In genomic region chr9:93288341-93288740, GRCh38 we compare ENCODE assay signal across 18 cellular contexts.
DNase-seq lines count a peak whose midpoint lies in the region; ATAC-seq, FAIRE-seq and TF ChIP-seq lines count a peak whose summit lies in the region.
"Had no signal": no experiment of that assay in that cellular context is flagged by ENCODE, and none has a peak within 500 bp of the region (broad histone marks: within the 10 kb centered on the region; RNA-seq: fewer than 3 reads in every experiment).

No MANE protein-coding gene starts in this region.

- in situ Hi-C loops in HepG2 (cut with HindIII; ENCODE audit: extremely low pct_ligation_motif_present, low pct_unique_long_range_greater_than_20kb) = no loop called here

- intact Hi-C loops in HCT116 (cut with micrococcal nuclease) = no loop called here
- intact Hi-C loops in HepG2 (cut with micrococcal nuclease; ENCODE audit: unreplicated experiment) = no loop called here
- intact Hi-C loops in prostate gland (cut with DNase I) = no loop called here
- intact Hi-C loops in lower lobe of right lung (cut with DNase I) = no loop called here

- TF ChIP-seq EP300 in HepG2 (IDR thresholded peaks at IDR 0.05; ENCODE audit: low read depth in 2 of 2, low read length in 2 of 2) (no peak), HepG2 (CRISPR knock-in tag; IDR thresholded peaks at IDR 0.05; ENCODE audit: borderline replicate concordance) (no peak)

- no peaks in the 10 kb centered on the region for H3K79me2 ChIP-seq in HCT116 (ENCODE audit: insufficient read depth, low read length)
- H3K79me2 ChIP-seq in HepG2 (ENCODE audit: insufficient read depth, low read length) = no peaks in the 10 kb centered on the region

- no peak for TF ChIP-seq CTCF in HCT116 (IDR thresholded peaks at IDR 0.05 in 2 of 3, conservative IDR thresholded peaks at IDR 0.05 in 1 of 3; ENCODE audit: borderline replicate concordance in 1 of 3, insufficient read depth in 1 of 3, low read depth in 2 of 3, low read length in 2 of 3)
- TF ChIP-seq CTCF in HepG2 (CRISPR knock-in tag; IDR thresholded peaks at IDR 0.05) = peak; percentile 31
- TF ChIP-seq CTCF in prostate gland (IDR thresholded peaks at IDR 0.05) = no peak
- TF ChIP-seq CTCF in lower lobe of right lung (IDR thresholded peaks at IDR 0.05) = no peak

- H3K4me2 ChIP-seq in BLaER1 = peak overlapping the region; percentile 93
- H3K4me2 ChIP-seq in HCT116 (ENCODE audit: low read length) = no peak overlapping the region
- no peak overlapping the region for H3K4me2 ChIP-seq in HepG2 (ENCODE audit: low read depth, low read length)

- POLR2A ChIA-PET in HCT116 (lab: Charles Lee) (no interaction called here), HepG2 (lab: Yijun Ruan, JAX) (interaction anchor here (0.9 to 3.7 kb wide), 2 partner anchors 10 to 14 kb away, joined by 5 to 67 read pairs; no protein-coding TSS in a partner anchor)
- POLR2A ChIA-PET in activated CD8-positive, alpha-beta T cell treated with anti-CD3 and anti-CD28 coated beads, Interleukin-2, amount 10 ng/mL, durations not matched to agents 7 days and 5 days (lab: Charles Lee) = no interaction called here

- H2AFZ ChIP-seq in HCT116 (ENCODE audit: low read depth, low read length, poor library complexity, severe bottlenecking) (no peak overlapping the region), HepG2 (ENCODE audit: low read length) (no peak overlapping the region)

- BruUV-seq in HCT116 (replicated peaks; lab: Mats Ljungman, UMichigan) = no TSS peak
- no TSS peak for BruUV-seq in HepG2 (replicated peaks; lab: Mats Ljungman, UMichigan)

- TF ChIP-seq POLR2A in HCT116 (IDR thresholded peaks at IDR 0.05; ENCODE audit: borderline replicate concordance, extremely low read depth, insufficient read depth, insufficient read length) (no peak), HepG2 (IDR thresholded peaks at IDR 0.05; ENCODE audit: insufficient read depth in 1 of 2, low read depth in 2 of 2, low read length in 2 of 2) (no peak), prostate gland (IDR thresholded peaks at IDR 0.05) (no peak)

- H3K4me3 Mint-ChIP-seq in activated CD8-positive, alpha-beta T cell treated with anti-CD3 and anti-CD28 coated beads, Interleukin-2, amount 10 ng/mL, durations not matched to agents 7 days and 5 days = no peak overlapping the region
- H3K4me3 Mint-ChIP-seq: activated CD8-positive, alpha-beta memory T cell treated with anti-CD3 and anti-CD28 coated beads, Interleukin-2, amount 10 ng/mL, durations not matched to agents 7 days and 5 days; activated naive CD4-positive, alpha-beta T cell treated with anti-CD3 and anti-CD28 coated beads, Interleukin-2, amount 50 U/mL, for 24 hours had no signal

- H3K9me3 Mint-ChIP-seq in activated CD8-positive, alpha-beta T cell treated with anti-CD3 and anti-CD28 coated beads, Interleukin-2, amount 10 ng/mL, durations not matched to agents 7 days and 5 days (ENCODE audit: insufficient read depth) = no peaks in the 10 kb centered on the region

- H3K4me1 Mint-ChIP-seq in activated CD8-positive, alpha-beta T cell treated with anti-CD3 and anti-CD28 coated beads, Interleukin-2, amount 10 ng/mL, durations not matched to agents 7 days and 5 days (ENCODE audit: low read depth) = no peaks in the 10 kb centered on the region
- H3K4me1 Mint-ChIP-seq: activated CD8-positive, alpha-beta memory T cell treated with anti-CD3 and anti-CD28 coated beads, Interleukin-2, amount 10 ng/mL, durations not matched to agents 7 days and 5 days had no signal

- 92% methylated on average over 8 of the region's 8 CpGs for WGBS in HepG2 (ENCODE audit: low lambda C conversion rate)
- 89% methylated on average over 8 of the region's 8 CpGs for WGBS in prostate gland

- H3K9me2 ChIP-seq in HCT116 (ENCODE audit: insufficient read depth) = no peaks in the 10 kb centered on the region

- TF ChIP-seq RAD21 in HCT116 (IDR thresholded peaks at IDR 0.05; ENCODE audit: low read depth) (no peak), HepG2 (CRISPR knock-in tag; IDR thresholded peaks at IDR 0.05) (no peak)

- ATAC-seq in HCT116 (peak; percentile 63), HepG2 (peak; percentile 65), lower lobe of right lung (no peak)
- ATAC-seq in activated CD8-positive, alpha-beta T cell treated with anti-CD3 and anti-CD28 coated beads, Interleukin-2, amount 10 ng/mL, durations not matched to agents 7 days and 5 days = no peak
- ATAC-seq: activated CD8-positive, alpha-beta memory T cell treated with anti-CD3 and anti-CD28 coated beads, Interleukin-2, amount 10 ng/mL, durations not matched to agents 7 days and 5 days; GM12878 had no signal

- H3K9me3 ChIP-seq in BLaER1 (0 out of 2 replicates have a peak, but pooled peaks cover 6% of the 10 kb centered on the region), HCT116 (ENCODE audit: control insufficient read depth in 1 of 2, insufficient read depth in 1 of 2, low read depth in 1 of 2, low read length in 2 of 2) (no peaks in the 10 kb centered on the region), HepG2 (ENCODE audit: low read length) (no peaks in the 10 kb centered on the region), prostate gland (no peaks in the 10 kb centered on the region), lower lobe of right lung (no peaks in the 10 kb centered on the region)
- H3K9me3 ChIP-seq: BE2C, breast epithelium, thoracic aorta had no signal

- DNase-seq in HCT116 (ENCODE audit: low read depth, low spot score) (no peak), UCSD-AML1 (lab: John Stamatoyannopoulos, UW; ENCODE audit: unreplicated experiment) (peak; percentile 40), HepG2 (ENCODE audit: low spot score) (peak; percentile 33), prostate gland (ENCODE audit: low spot score) (no peak), lower lobe of right lung (no peak)
- DNase-seq in activated CD8-positive, alpha-beta T cell treated with anti-CD3 and anti-CD28 coated beads, Interleukin-2, amount 10 ng/mL, durations not matched to agents 7 days and 5 days = no peak
- DNase-seq in activated CD4-positive, alpha-beta T cell treated with anti-CD3 and anti-CD28 coated beads for 4 hours = no peak
- DNase-seq: activated CD8-positive, alpha-beta memory T cell treated with anti-CD3 and anti-CD28 coated beads, Interleukin-2, amount 10 ng/mL, durations not matched to agents 7 days and 5 days; BE2C; DND-41; effector memory CD4-positive, alpha-beta T cell; foreskin melanocyte had no signal

- H3K9ac ChIP-seq in BLaER1 (peak overlapping the region; percentile 7; the same call in 1 of the 2 replicates), HCT116 (ENCODE audit: low read length) (no peak overlapping the region), HepG2 (ENCODE audit: insufficient read depth, low read depth, low read length) (no peak overlapping the region)

- H3K4me1 ChIP-seq in BLaER1 (peaks cover 80% of the 10 kb centered on the region), HCT116 (ENCODE audit: control insufficient read depth in 1 of 2, insufficient read depth in 2 of 2, low read length in 2 of 2) (no peaks in the 10 kb centered on the region), HepG2 (ENCODE audit: insufficient read depth, low read length) (peaks cover 25% of the 10 kb centered on the region), prostate gland (replicated peaks) (no peaks in the 10 kb centered on the region), lower lobe of right lung (no peaks in the 10 kb centered on the region)
- H3K4me1 ChIP-seq: BE2C, breast epithelium had no signal

- H3K36me3 ChIP-seq in BLaER1 (peaks cover 6% of the 10 kb centered on the region; the same call in 1 of the 2 replicates), HCT116 (ENCODE audit: control insufficient read depth in 1 of 2, insufficient read depth in 2 of 2, low read length in 2 of 2) (no peaks in the 10 kb centered on the region), HepG2 (replicated peaks in 1 of 2; ENCODE audit: control insufficient read depth in 1 of 2, insufficient read depth in 2 of 2, low read length in 2 of 2) (peaks cover 7 to 17% of the 10 kb centered on the region in 2 experiments; a peak in 4 of 5 replicates), prostate gland (no peaks in the 10 kb centered on the region), lower lobe of right lung (no peaks in the 10 kb centered on the region)
- H3K36me3 ChIP-seq: BE2C, breast epithelium, thoracic aorta had no signal

- no peaks in the 10 kb centered on the region for H3K36me3 Mint-ChIP-seq in activated CD8-positive, alpha-beta T cell treated with anti-CD3 and anti-CD28 coated beads, Interleukin-2, amount 10 ng/mL, durations not matched to agents 7 days and 5 days (ENCODE audit: low read depth)
- H3K36me3 Mint-ChIP-seq: activated CD8-positive, alpha-beta memory T cell treated with anti-CD3 and anti-CD28 coated beads, Interleukin-2, amount 10 ng/mL, durations not matched to agents 7 days and 5 days; activated naive CD4-positive, alpha-beta T cell treated with anti-CD3 and anti-CD28 coated beads, Interleukin-2, amount 50 U/mL, for 24 hours had no signal

- RAD21 ChIA-PET in HCT116 (lab: Charles Lee; ENCODE audit: low non-redundant PET in 1 of 2, low total read pairs in 2 of 2, uncharacterized antibody in 2 of 2, unreplicated experiment in 2 of 2) = no interaction called here

- FAIRE-seq in HepG2 (lab: Jason Lieb, UNC) = no peak
- FAIRE-seq: GM12878, keratinocyte had no signal

- H3K27me3 Mint-ChIP-seq in activated CD8-positive, alpha-beta T cell treated with anti-CD3 and anti-CD28 coated beads, Interleukin-2, amount 10 ng/mL, durations not matched to agents 7 days and 5 days (ENCODE audit: low read depth) = peaks cover 18% of the 10 kb centered on the region
- H3K27me3 Mint-ChIP-seq: activated naive CD4-positive, alpha-beta T cell treated with anti-CD3 and anti-CD28 coated beads, Interleukin-2, amount 50 U/mL, for 24 hours had no signal

- H4K20me1 ChIP-seq in BLaER1 = no peaks in the 10 kb centered on the region
- no peaks in the 10 kb centered on the region for H4K20me1 ChIP-seq in HCT116 (ENCODE audit: insufficient read depth)
- H4K20me1 ChIP-seq in HepG2 (ENCODE audit: insufficient read depth, low read length) = no peaks in the 10 kb centered on the region

- H3K27ac Mint-ChIP-seq in activated CD8-positive, alpha-beta T cell treated with anti-CD3 and anti-CD28 coated beads, Interleukin-2, amount 10 ng/mL, durations not matched to agents 7 days and 5 days = no peak overlapping the region
- H3K27ac Mint-ChIP-seq: activated CD8-positive, alpha-beta memory T cell treated with anti-CD3 and anti-CD28 coated beads, Interleukin-2, amount 10 ng/mL, durations not matched to agents 7 days and 5 days; activated naive CD4-positive, alpha-beta T cell treated with anti-CD3 and anti-CD28 coated beads, Interleukin-2, amount 50 U/mL, for 24 hours had no signal

- H3K27ac ChIP-seq in BLaER1 = peak overlapping the region; percentile 71
- H3K27ac ChIP-seq in HCT116 (ENCODE audit: low read depth, low read length) = no peak overlapping the region
- H3K27ac ChIP-seq in HepG2 (ENCODE audit: extremely low read length, insufficient read depth, low read length) = no peak overlapping the region
- no peak overlapping the region for H3K27ac ChIP-seq in prostate gland
- no peak overlapping the region for H3K27ac ChIP-seq in lower lobe of right lung
- H3K27ac ChIP-seq: breast epithelium, thoracic aorta had no signal

- H3K27me3 ChIP-seq in BLaER1 = no peaks in the 10 kb centered on the region
- H3K27me3 ChIP-seq in HCT116 (ENCODE audit: insufficient read depth, low read length) = no peaks in the 10 kb centered on the region
- H3K27me3 ChIP-seq in HepG2 (ENCODE audit: control insufficient read depth in 1 of 2, insufficient read depth in 2 of 2, low read length in 2 of 2) = no peaks in the 10 kb centered on the region
- H3K27me3 ChIP-seq in prostate gland (replicated peaks; ENCODE audit: insufficient read depth) = no peaks in the 10 kb centered on the region
- H3K27me3 ChIP-seq in lower lobe of right lung (ENCODE audit: low read depth) = peaks cover 4% of the 10 kb centered on the region
- H3K27me3 ChIP-seq: BE2C, breast epithelium had no signal

- 0 out of 2 replicates have a peak overlapping the region, but pooled peaks have one; percentile 3 for H3K4me3 ChIP-seq in BLaER1
- H3K4me3 ChIP-seq in HCT116 (replicated peaks in 1 of 2; ENCODE audit: low read depth in 1 of 2, low read length in 2 of 2) = no peak overlapping the region
- no peak overlapping the region for H3K4me3 ChIP-seq in HepG2 (replicated peaks in 1 of 3; ENCODE audit: insufficient read depth in 1 of 3, low read depth in 2 of 3, low read length in 3 of 3)
- H3K4me3 ChIP-seq in prostate gland = no peak overlapping the region
- no peak overlapping the region for H3K4me3 ChIP-seq in lower lobe of right lung
- H3K4me3 ChIP-seq: breast epithelium, GM12878, thoracic aorta had no signal

- CTCF ChIA-PET in HCT116 (lab: Charles Lee) (no interaction called here), HepG2 (lab: Yijun Ruan, JAX; ENCODE audit: low intra/inter-chr PET ratio, low total read pairs) (no interaction called here)
- CTCF ChIA-PET in activated CD8-positive, alpha-beta T cell treated with anti-CD3 and anti-CD28 coated beads, Interleukin-2, amount 10 ng/mL, durations not matched to agents 7 days and 5 days (lab: Charles Lee) = no interaction called here

Comparison
In these comparisons a context has a peak if more than half of its experiments do, and no peak if none do; other contexts are left out.
1. ATAC-seq: peak in HCT116 (single experiment) and HepG2 (single experiment); none in activated CD8-positive, alpha-beta T cell treated with anti-CD3 and anti-CD28 coated beads, Interleukin-2, amount 10 ng/mL, durations not matched to agents 7 days and 5 days (single experiment) and lower lobe of right lung (0 of 2).
2. DNase-seq: peak in UCSD-AML1 (single experiment) and HepG2 (single experiment); none in HCT116 (single experiment), prostate gland (single experiment), activated CD8-positive, alpha-beta T cell treated with anti-CD3 and anti-CD28 coated beads, Interleukin-2, amount 10 ng/mL, durations not matched to agents 7 days and 5 days (single experiment), activated CD4-positive, alpha-beta T cell treated with anti-CD3 and anti-CD28 coated beads for 4 hours (0 of 2) and lower lobe of right lung (single experiment).